Comparison of ENCODE assay signal across 9 cellular contexts in the genomic region with DNA sequence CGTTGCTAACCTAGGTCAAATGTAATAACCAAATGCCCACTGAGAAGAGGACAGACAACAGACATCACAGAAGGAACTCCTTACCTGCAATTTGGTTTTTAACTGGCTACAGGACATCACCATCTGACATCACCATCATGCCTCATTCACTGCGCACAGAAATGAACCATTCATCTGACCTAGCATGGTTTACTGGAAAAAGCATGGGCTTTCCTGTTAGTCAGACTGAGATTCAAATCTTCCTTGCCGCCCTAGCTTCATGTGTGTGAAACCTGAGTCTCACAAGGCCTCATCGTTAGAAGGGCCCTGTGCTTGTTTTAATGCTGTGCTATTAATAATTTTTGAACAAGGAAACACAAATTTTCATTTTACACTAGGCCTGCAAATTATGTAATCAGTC.
DNase-seq lines count a peak whose midpoint lies in the region; ATAC-seq and TF ChIP-seq lines count a peak whose summit lies in the region.
"Had no signal": no experiment of that assay in that cellular context is flagged by ENCODE, and none has a peak within 500 bp of the region (broad histone marks: within the 10 kb centered on the region; RNA-seq: fewer than 3 reads in every experiment).

No MANE protein-coding gene starts in this region.

- no peaks in the 10 kb centered on the region for H4K20me1 ChIP-seq in KMS-11 (ENCODE audit: insufficient read depth)

- no peak for TF ChIP-seq CTCF in KMS-11 (conservative IDR thresholded peaks at IDR 0.05; ENCODE audit: low read depth, low read length)

- H3K9ac ChIP-seq in KMS-11 = no peak overlapping the region
- H3K9ac ChIP-seq in adipocyte (ENCODE audit: low read length) = peak overlapping the region; percentile 93

- H3K9me3 ChIP-seq in adipocyte (ENCODE audit: control insufficient read depth, low read length) (no peaks in the 10 kb centered on the region), neuron (ENCODE audit: low read length) (no peaks in the 10 kb centered on the region)
- H3K9me3 ChIP-seq: HAP-1 had no signal

- H3K27me3 ChIP-seq in ACC112 (ENCODE audit: insufficient read depth, low read length) = no peaks in the 10 kb centered on the region
- no peaks in the 10 kb centered on the region for H3K27me3 ChIP-seq in KMS-11 (ENCODE audit: insufficient read depth, low read depth)
- H3K27me3 ChIP-seq in adipocyte (replicated peaks; ENCODE audit: control insufficient read depth, insufficient read depth, low read length) = no peaks in the 10 kb centered on the region
- H3K27me3 ChIP-seq in neuron (ENCODE audit: insufficient read depth, low read length) = no peaks in the 10 kb centered on the region

- H2AFZ ChIP-seq in ACC112 (ENCODE audit: low read length, unreplicated experiment) = peak overlapping the region; percentile 66
- H2AFZ ChIP-seq in KMS-11 (ENCODE audit: low read depth) = peak overlapping the region; percentile 97
- peak overlapping the region; percentile 83 for H2AFZ ChIP-seq in neuron (ENCODE audit: low read depth, low read length)

- intact Hi-C loops in head of caudate nucleus (cut with DNase I) = loop anchor here (10.0 kb wide), 1 partner anchor 184 kb away; no protein-coding TSS in a partner anchor

- H3K4me1 ChIP-seq in ACC112 (ENCODE audit: control insufficient read depth, insufficient read depth, low read length, unreplicated experiment) = peaks cover 7% of the 10 kb centered on the region
- peaks cover 44% of the 10 kb centered on the region for H3K4me1 ChIP-seq in KMS-11 (ENCODE audit: low read depth, poor library complexity, severe bottlenecking)
- peaks cover 32% of the 10 kb centered on the region for H3K4me1 ChIP-seq in adipocyte (ENCODE audit: control insufficient read depth, insufficient read depth, low read length)
- H3K4me1 ChIP-seq in neuron (ENCODE audit: insufficient read depth, low read length) = peaks cover 12% of the 10 kb centered on the region

- ATAC-seq in HG02970 (IDR thresholded peaks at IDR 0.05; ENCODE audit: low FRiP score, unreplicated experiment) = no peak
- no peak for ATAC-seq in GM18858 (IDR thresholded peaks at IDR 0.05; ENCODE audit: unreplicated experiment)
- no peak for ATAC-seq in GM21367 (IDR thresholded peaks at IDR 0.05; ENCODE audit: unreplicated experiment)

- H3K4me3 ChIP-seq in ACC112 (ENCODE audit: low read depth, low read length) (no peak overlapping the region), KMS-11 (IDR thresholded peaks at IDR 0.05; ENCODE audit: insufficient read depth, low read depth, low read length) (no peak overlapping the region), adipocyte (ENCODE audit: low read length) (no peak overlapping the region), neuron (ENCODE audit: low read length) (no peak overlapping the region)

- H3K79me2 ChIP-seq in ACC112 (ENCODE audit: control insufficient read depth, insufficient read depth, low read length, unreplicated experiment) (peaks cover 11% of the 10 kb centered on the region), KMS-11 (ENCODE audit: insufficient read depth, low read depth) (peaks cover 36% of the 10 kb centered on the region)

- DNase-seq in adipocyte (ENCODE audit: low read depth) (no peak), head of caudate nucleus (no peak)

- H3K4me2 ChIP-seq in KMS-11 = peak overlapping the region; percentile 84

- H3K36me3 ChIP-seq in ACC112 (ENCODE audit: insufficient read depth, low read length) (no peaks in the 10 kb centered on the region), KMS-11 (ENCODE audit: insufficient read depth) (no peaks in the 10 kb centered on the region), adipocyte (ENCODE audit: control insufficient read depth, insufficient read depth, low read length, severe bottlenecking) (no peaks in the 10 kb centered on the region), neuron (ENCODE audit: insufficient read depth, low read length) (peaks cover 2% of the 10 kb centered on the region)
- H3K36me3 ChIP-seq: HAP-1 had no signal

- H3K27ac ChIP-seq in ACC112 (ENCODE audit: low read depth, low read length) = no peak overlapping the region
- H3K27ac ChIP-seq in KMS-11 = 0 out of 2 replicates have a peak overlapping the region, but pooled peaks have one; percentile 58
